In the genomic region with DNA sequence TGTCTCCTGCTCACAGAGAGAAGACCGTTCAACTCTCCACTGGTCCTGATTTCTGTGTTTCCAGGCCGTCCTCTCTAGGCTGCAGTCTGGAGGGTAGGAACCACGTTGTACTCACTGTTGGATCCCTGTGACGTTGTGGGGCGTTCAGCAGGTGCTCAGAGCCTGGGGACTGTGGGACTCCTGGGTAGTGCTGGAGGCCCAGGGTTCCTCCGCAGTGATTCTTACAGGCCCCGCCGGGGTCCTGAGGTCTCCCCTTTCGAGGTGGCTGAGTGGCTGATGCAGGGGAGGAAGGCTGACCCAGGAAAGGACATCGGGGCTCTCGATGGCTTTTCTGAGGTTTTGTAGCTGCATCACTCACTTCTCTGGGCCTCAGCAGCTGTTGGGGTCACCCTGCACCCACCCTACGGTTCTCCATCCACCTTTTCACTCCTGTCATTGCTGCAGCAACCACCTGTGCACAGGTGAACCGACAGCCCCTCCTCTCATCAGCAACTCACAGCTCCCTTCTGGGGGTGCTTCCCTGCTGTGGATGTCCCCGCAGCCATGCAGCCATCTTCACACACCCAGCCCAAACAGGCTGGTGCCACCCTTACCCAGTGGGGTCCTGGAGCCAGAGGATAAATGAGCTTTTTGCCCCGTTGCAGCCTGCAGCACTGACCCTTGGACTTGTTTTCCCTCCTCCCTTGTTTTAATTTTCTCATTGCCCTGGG, we compare ENCODE assay signal across 18 cellular contexts.
"Had no signal": no experiment of that assay in that cellular context is flagged by ENCODE, and none has a peak within 500 bp of the region (broad histone marks: within the 10 kb centered on the region; RNA-seq: fewer than 3 reads in every experiment).

No MANE protein-coding gene starts in this region.

- DNase-seq: effector CD8-positive, alpha-beta T cell; gastrocnemius medialis; heart right ventricle; mesenchymal stem cell; midbrain; sigmoid colon; stimulated activated CD4-positive, alpha-beta T cell treated with anti-CD3 and anti-CD28 coated beads, Interleukin-12 subunit alpha, Interleukin-12 subunit beta, amount 100 ng/mL, for 4 hours; stimulated activated naive CD4-positive, alpha-beta T cell treated with Interleukin-2 at 50 U/mL for 16 hours; trophoblast cell had no signal

- H3K9me3 ChIP-seq: esophagus muscularis mucosa, gastrocnemius medialis, heart right ventricle, left lung, neutrophil, right atrium auricular region, sigmoid colon had no signal

- H3K4me3 ChIP-seq: coronary artery, dorsolateral prefrontal cortex, esophagus muscularis mucosa, gastrocnemius medialis, heart right ventricle, left lung, lung, right atrium auricular region, sigmoid colon, skin epidermis had no signal

- H3K27ac Mint-ChIP-seq: natural killer cell treated with Interleukin-12 subunit alpha and Interleukin-12 subunit beta and Interleukin-15 and Interleukin-18, amount 100 ng/mL, for 72 hours had no signal

- H3K36me3 ChIP-seq: esophagus muscularis mucosa, gastrocnemius medialis, heart right ventricle, left lung, neutrophil, right atrium auricular region, sigmoid colon had no signal

- H3K4me3 Mint-ChIP-seq: natural killer cell treated with Interleukin-12 subunit alpha and Interleukin-12 subunit beta and Interleukin-15 and Interleukin-18, amount 100 ng/mL, for 72 hours had no signal

- H3K27me3 ChIP-seq: gastrocnemius medialis, right atrium auricular region, sigmoid colon had no signal

- H3K27ac ChIP-seq: coronary artery, dorsolateral prefrontal cortex, esophagus muscularis mucosa, gastrocnemius medialis, heart right ventricle, left lung, neutrophil, right atrium auricular region, sigmoid colon, skin epidermis had no signal

- H3K4me1 ChIP-seq: gastrocnemius medialis, heart right ventricle, left lung, right atrium auricular region had no signal

- H3K9me3 Mint-ChIP-seq: natural killer cell treated with Interleukin-12 subunit alpha and Interleukin-12 subunit beta and Interleukin-15 and Interleukin-18, amount 100 ng/mL, for 72 hours had no signal

- ATAC-seq: gastrocnemius medialis, heart right ventricle, left lung had no signal

- H3K36me3 Mint-ChIP-seq: natural killer cell treated with Interleukin-12 subunit alpha and Interleukin-12 subunit beta and Interleukin-15 and Interleukin-18, amount 100 ng/mL, for 72 hours had no signal
